1 cellular context compared by ENCODE assay signal in genomic region chr9:124805186-124805585, GRCh38.
TF ChIP-seq lines count a peak whose summit lies in the region.

No MANE protein-coding gene starts in this region.

TF ChIP-seq in K562, 482 proteins besides CTCF, POLR2A, EP300 and RAD21:
- TF ChIP-seq LCOR (CRISPR knock-in tag; IDR thresholded peaks at IDR 0.05) (no peak), FOXM1 (IDR thresholded peaks at IDR 0.05; ENCODE audit: low read depth) (no peak), FOXM1 (CRISPR knock-in tag; IDR thresholded peaks at IDR 0.05; ENCODE audit: low read depth) (no peak), GATA2 (CRISPR knock-in tag; IDR thresholded peaks at IDR 0.05) (no peak), BCLAF1 (IDR thresholded peaks at IDR 0.05; ENCODE audit: borderline replicate concordance in 1 of 2, control insufficient read depth in 1 of 2, low read depth in 2 of 2, low read length in 1 of 2) (no peak), SMAD2 (IDR thresholded peaks at IDR 0.05; ENCODE audit: low read depth, low read length) (no peak), HDAC1 (IDR thresholded peaks at IDR 0.05) (no peak), ZNF140 (CRISPR knock-in tag; IDR thresholded peaks at IDR 0.05) (no peak), ZNF785 (CRISPR knock-in tag; IDR thresholded peaks at IDR 0.05) (no peak), PTBP1 (IDR thresholded peaks at IDR 0.05; ENCODE audit: low read depth, low read length) (no peak), ZBTB40 (IDR thresholded peaks at IDR 0.05) (no peak), ZBTB40 (CRISPR knock-in tag; IDR thresholded peaks at IDR 0.05) (no peak), L3MBTL2 (IDR thresholded peaks at IDR 0.05) (no peak), ZNF436 (CRISPR knock-in tag; IDR thresholded peaks at IDR 0.05) (no peak), BRCA1 (IDR thresholded peaks at IDR 0.05) (no peak), BRCA1 (CRISPR knock-in tag; IDR thresholded peaks at IDR 0.05) (no peak), ZNF175 (CRISPR knock-in tag; IDR thresholded peaks at IDR 0.05; ENCODE audit: low read depth) (no peak)
